Comparison of ENCODE assay signal across 1 cellular context in the genomic region with DNA sequence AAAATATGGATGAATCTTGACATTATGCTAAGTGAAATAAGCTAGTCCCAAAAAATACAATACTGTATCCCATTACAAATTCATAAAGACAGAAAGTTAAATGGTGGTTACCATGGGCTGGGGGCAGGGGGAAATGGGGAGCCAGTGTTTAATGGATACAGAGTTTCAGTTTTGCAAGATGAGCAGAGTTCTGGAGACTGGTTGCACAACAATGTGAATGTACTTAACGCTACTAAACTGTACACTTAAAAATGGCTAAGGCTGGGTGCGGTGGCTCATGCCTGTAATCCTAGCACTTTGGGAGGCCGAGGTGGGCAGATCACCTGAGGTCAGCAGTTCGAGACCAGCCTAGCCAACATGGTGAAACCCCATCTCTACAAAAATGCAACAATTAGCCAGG. TPM values are rescaled to one million over a fixed set of nuclear protein-coding genes. Genes with fewer than 3 reads are reported as not detected.
"Had no signal": no experiment of that assay in that cellular context is flagged by ENCODE, and none has a peak within 500 bp of the region (broad histone marks: within the 10 kb centered on the region; RNA-seq: fewer than 3 reads in every experiment).

No MANE protein-coding gene starts in this region.

RNA-seq across cellular contexts. Expression of gene FLT3, which starts 1.5 kb away (rescaled TPM):
- polyA plus RNA-seq: SK-N-SH had no signal
